ENCODE assay signal across 8 cellular contexts in genomic region chr17:42535400-42536047, GRCh38. TPM values are rescaled to one million over a fixed set of nuclear protein-coding genes. Genes with fewer than 3 reads are reported as not detected.
DNase-seq lines count a peak whose midpoint lies in the region; ATAC-seq lines count a peak whose summit lies in the region.

No MANE protein-coding gene starts in this region.

- peak overlapping the region; percentile 87 for H3K9ac ChIP-seq in BLaER1
- no peak overlapping the region for H3K9ac ChIP-seq in iPS-15b (ENCODE audit: low read depth, low read length)

- peak overlapping the region; percentile 89 for H3K4me3 ChIP-seq in BLaER1
- H3K4me3 ChIP-seq in HAP-1: peak overlapping the region; percentile 25
- peak overlapping the region; percentile 45 for H3K4me3 ChIP-seq in iPS-15b (ENCODE audit: low read depth, low read length)

- H3K9me3 ChIP-seq in BLaER1: no peaks in the 10 kb centered on the region
- no peaks in the 10 kb centered on the region for H3K9me3 ChIP-seq in HAP-1
- H3K9me3 ChIP-seq in iPS-15b (ENCODE audit: control insufficient read depth, insufficient read depth, low read length): no peaks in the 10 kb centered on the region

- peak overlapping the region; percentile 86 for H3K27ac Mint-ChIP-seq in activated CD8-positive, alpha-beta T cell treated with anti-CD3 and anti-CD28 coated beads, Interleukin-2, amount 10 ng/mL, durations not matched to agents 7 days and 5 days
- H3K27ac Mint-ChIP-seq in stimulated activated naive CD8-positive, alpha-beta T cell treated with anti-CD3 and anti-CD28 coated beads, Interleukin-15, Interleukin-2, amounts not matched to agents 100 ng/mL and 50 ng/mL, for 24 hours: peak overlapping the region; percentile 87

- H3K27me3 Mint-ChIP-seq in activated CD8-positive, alpha-beta T cell treated with anti-CD3 and anti-CD28 coated beads, Interleukin-2, amount 10 ng/mL, durations not matched to agents 7 days and 5 days (ENCODE audit: low read depth): peaks cover 7% of the 10 kb centered on the region
- peaks cover 4% of the 10 kb centered on the region for H3K27me3 Mint-ChIP-seq in stimulated activated naive CD8-positive, alpha-beta T cell treated with anti-CD3 and anti-CD28 coated beads, Interleukin-15, Interleukin-2, amounts not matched to agents 100 ng/mL and 50 ng/mL, for 24 hours

- H3K36me3 ChIP-seq in BLaER1 (peaks cover 27% of the 10 kb centered on the region), HAP-1 (replicated peaks) (peaks cover 22% of the 10 kb centered on the region), iPS-15b (ENCODE audit: control insufficient read depth, insufficient read depth, low read length) (peaks cover 14% of the 10 kb centered on the region)

- H4K20me1 ChIP-seq in BLaER1: peaks cover 13% of the 10 kb centered on the region

- peak overlapping the region; percentile 87 for H3K27ac ChIP-seq in BLaER1

- CTCF ChIA-PET in activated CD8-positive, alpha-beta T cell treated with anti-CD3 and anti-CD28 coated beads, Interleukin-2, amount 10 ng/mL, durations not matched to agents 7 days and 5 days (lab: Charles Lee): interaction anchor here (0.7 to 3.9 kb wide), 13 partner anchors 8 to 346 kb away, joined by 3 to 23 read pairs (median 3); partner anchors contain the start of gene PSMC3IP

- peaks cover 13% of the 10 kb centered on the region for H3K36me3 Mint-ChIP-seq in activated CD8-positive, alpha-beta T cell treated with anti-CD3 and anti-CD28 coated beads, Interleukin-2, amount 10 ng/mL, durations not matched to agents 7 days and 5 days (ENCODE audit: low read depth)
- peaks cover 3% of the 10 kb centered on the region for H3K36me3 Mint-ChIP-seq in stimulated activated naive CD8-positive, alpha-beta T cell treated with anti-CD3 and anti-CD28 coated beads, Interleukin-15, Interleukin-2, amounts not matched to agents 100 ng/mL and 50 ng/mL, for 24 hours (ENCODE audit: low read depth)

- POLR2A ChIA-PET in activated CD8-positive, alpha-beta T cell treated with anti-CD3 and anti-CD28 coated beads, Interleukin-2, amount 10 ng/mL, durations not matched to agents 7 days and 5 days (lab: Charles Lee): interaction anchor here (1.3 to 2.0 kb wide), 4 partner anchors 9 to 269 kb away, joined by 3 to 8 read pairs (median 4); no protein-coding TSS in a partner anchor

- no peak for ATAC-seq in activated CD8-positive, alpha-beta T cell treated with anti-CD3 and anti-CD28 coated beads, Interleukin-2, amount 10 ng/mL, durations not matched to agents 7 days and 5 days

- H3K4me2 ChIP-seq in BLaER1: peak overlapping the region; percentile 95

- H3K27me3 ChIP-seq in BLaER1 (no peaks in the 10 kb centered on the region), HAP-1 (ENCODE audit: low read depth) (no peaks in the 10 kb centered on the region), iPS-15b (ENCODE audit: control insufficient read depth, insufficient read depth, low read length) (peaks cover 12% of the 10 kb centered on the region)

- peaks cover 50% of the 10 kb centered on the region for H3K4me1 ChIP-seq in BLaER1
- H3K4me1 ChIP-seq in HAP-1: peaks cover 16% of the 10 kb centered on the region
- H3K4me1 ChIP-seq in iPS-15b (ENCODE audit: control insufficient read depth, insufficient read depth, low read length): peaks cover 8% of the 10 kb centered on the region

- H3K9me3 Mint-ChIP-seq in activated CD8-positive, alpha-beta T cell treated with anti-CD3 and anti-CD28 coated beads, Interleukin-2, amount 10 ng/mL, durations not matched to agents 7 days and 5 days (ENCODE audit: insufficient read depth): no peaks in the 10 kb centered on the region
- no peaks in the 10 kb centered on the region for H3K9me3 Mint-ChIP-seq in stimulated activated naive CD8-positive, alpha-beta T cell treated with anti-CD3 and anti-CD28 coated beads, Interleukin-15, Interleukin-2, amounts not matched to agents 100 ng/mL and 50 ng/mL, for 24 hours

- peaks cover 59% of the 10 kb centered on the region for H3K4me1 Mint-ChIP-seq in activated CD8-positive, alpha-beta T cell treated with anti-CD3 and anti-CD28 coated beads, Interleukin-2, amount 10 ng/mL, durations not matched to agents 7 days and 5 days (ENCODE audit: low read depth)
- peaks cover 45% of the 10 kb centered on the region for H3K4me1 Mint-ChIP-seq in stimulated activated naive CD8-positive, alpha-beta T cell treated with anti-CD3 and anti-CD28 coated beads, Interleukin-15, Interleukin-2, amounts not matched to agents 100 ng/mL and 50 ng/mL, for 24 hours (ENCODE audit: low read depth)

- in situ Hi-C loops in HAP-1 (cut with MboI; ENCODE audit: low sequenced_read_pairs): no loop called here
- in situ Hi-C loops in G401 (cut with HindIII; ENCODE audit: low sequenced_read_pairs): loop anchor here (10.0 kb wide), 1 partner anchor 149 kb away; the partner anchor contains the start of genes CCR10 and CNTNAP1

- no peak for DNase-seq in HAP-1 (ENCODE audit: low spot score in 2 of 2)
- DNase-seq in activated CD8-positive, alpha-beta T cell treated with anti-CD3 and anti-CD28 coated beads, Interleukin-2, amount 10 ng/mL, durations not matched to agents 7 days and 5 days: no peak
- no peak for DNase-seq in AG08395 (ENCODE audit: low spot score)
- DNase-seq in NCI-H1105 treated with DMSO at 0.1 percent for 48 hours (lab: John Stamatoyannopoulos, UW): no peak
- DNase-seq in G401 (ENCODE audit: low spot score): no peak

- H3K4me3 Mint-ChIP-seq in activated CD8-positive, alpha-beta T cell treated with anti-CD3 and anti-CD28 coated beads, Interleukin-2, amount 10 ng/mL, durations not matched to agents 7 days and 5 days: peak overlapping the region; percentile 80
- H3K4me3 Mint-ChIP-seq in stimulated activated naive CD8-positive, alpha-beta T cell treated with anti-CD3 and anti-CD28 coated beads, Interleukin-15, Interleukin-2, amounts not matched to agents 100 ng/mL and 50 ng/mL, for 24 hours: peak overlapping the region; percentile 88

RNA-seq across cellular contexts. Expression of gene NAGLU, which starts 0.5 kb away (rescaled TPM):
- 10 to 100 TPM; 19.3 to 20.5 TPM for total RNA-seq in activated CD8-positive, alpha-beta T cell treated with anti-CD3 and anti-CD28 coated beads, Interleukin-2, amount 10 ng/mL, durations not matched to agents 7 days and 5 days
- 49.3 and 83.0 TPM in 2 replicates for total RNA-seq in G401 (2014; rRNA removed; shearing (Covaris generic))

RNA-seq across cellular contexts. Expression of gene HSD17B1, which starts 17.2 kb away (rescaled TPM):
- total RNA-seq in activated CD8-positive, alpha-beta T cell treated with anti-CD3 and anti-CD28 coated beads, Interleukin-2, amount 10 ng/mL, durations not matched to agents 7 days and 5 days: under 1 TPM; 0.53 to 0.60 TPM
- total RNA-seq in G401 (2014; rRNA removed; shearing (Covaris generic)): 3.5 and 4.4 TPM in 2 replicates

RNA-seq across cellular contexts. Expression of gene COASY, which starts 26.4 kb away (rescaled TPM):
- 10 to 100 TPM; 54.8 to 62.1 TPM for total RNA-seq in activated CD8-positive, alpha-beta T cell treated with anti-CD3 and anti-CD28 coated beads, Interleukin-2, amount 10 ng/mL, durations not matched to agents 7 days and 5 days
- 11.9 and 19.2 TPM in 2 replicates for total RNA-seq in G401 (2014; rRNA removed; shearing (Covaris generic))

RNA-seq across cellular contexts. Expression of gene MLX, which starts 31.4 kb away (rescaled TPM):
- total RNA-seq in activated CD8-positive, alpha-beta T cell treated with anti-CD3 and anti-CD28 coated beads, Interleukin-2, amount 10 ng/mL, durations not matched to agents 7 days and 5 days: 10 to 100 TPM; 65.8 to 65.9 TPM
- total RNA-seq in G401 (2014; rRNA removed; shearing (Covaris generic)): 14.1 and 44.7 TPM in 2 replicates

RNA-seq across cellular contexts. Expression of gene PSMC3IP, which starts 42.0 kb away (rescaled TPM):
- total RNA-seq in activated CD8-positive, alpha-beta T cell treated with anti-CD3 and anti-CD28 coated beads, Interleukin-2, amount 10 ng/mL, durations not matched to agents 7 days and 5 days: 10 to 100 TPM; 19.2 to 21.8 TPM
- total RNA-seq in G401 (2014; rRNA removed; shearing (Covaris generic)): 6.2 and 14.9 TPM in 2 replicates

Comparison
In these comparisons a context has a peak if more than half of its experiments do, and no peak if none do; other contexts are left out.
1. H3K4me3 ChIP-seq: peak in every context shown above with its lines; median percentile 89 in BLaER1; 45 in iPS-15b; 25 in HAP-1.